10 cellular contexts compared by ENCODE assay signal in genomic region chr5:132283423-132284043, GRCh38. TPM values are rescaled to one million over a fixed set of nuclear protein-coding genes. Genes with fewer than 3 reads are reported as not detected.
DNase-seq lines count a peak whose midpoint lies in the region; ATAC-seq and TF ChIP-seq lines count a peak whose summit lies in the region.
"Had no signal": no experiment of that assay in that cellular context is flagged by ENCODE, and none has a peak within 500 bp of the region (broad histone marks: within the 10 kb centered on the region; RNA-seq: fewer than 3 reads in every experiment).

No MANE protein-coding gene starts in this region.

- POLR2A ChIA-PET in naive thymus-derived CD8-positive, alpha-beta T cell (lab: Charles Lee), result no interaction called here

- H3K4me3 ChIP-seq in SJSA1, result no peak overlapping the region
- no peak overlapping the region for H3K4me3 ChIP-seq in thyroid gland (replicated peaks in 1 of 3)
- H3K4me3 ChIP-seq: BLaER1 had no signal

- no peaks in the 10 kb centered on the region for H3K9me3 Mint-ChIP-seq in naive thymus-derived CD8-positive, alpha-beta T cell
- H3K9me3 Mint-ChIP-seq: IgD-negative memory B cell had no signal

- no peaks in the 10 kb centered on the region for H3K4me1 ChIP-seq in SJSA1 (replicated peaks)
- no peaks in the 10 kb centered on the region for H3K4me1 ChIP-seq in foreskin keratinocyte
- peaks cover 0 to 5% of the 10 kb centered on the region in 2 donors for H3K4me1 ChIP-seq in thyroid gland

- peaks cover 0 to 8% (median 6%) of the 10 kb centered on the region in 5 donors for H3K27me3 Mint-ChIP-seq in naive thymus-derived CD8-positive, alpha-beta T cell

- peaks cover 0 to 2% (median 0%) of the 10 kb centered on the region in 4 donors for H3K4me1 Mint-ChIP-seq in naive thymus-derived CD8-positive, alpha-beta T cell

- DNase-seq in NCI-H524 (lab: John Stamatoyannopoulos, UW), result peak; percentile 28 to 57
- DNase-seq in NCI-H524 treated with DMSO at 0.1 percent for 48 hours (lab: John Stamatoyannopoulos, UW), result no peak
- peak; percentile 54 to 72 for DNase-seq in SJSA1 (ENCODE audit: low read depth in 1 of 2, low spot score in 2 of 2)
- DNase-seq in foreskin keratinocyte, result no peak
- DNase-seq in thyroid gland, result peak; percentile 45 to 47
- DNase-seq in naive thymus-derived CD8-positive, alpha-beta T cell, result no peak
- DNase-seq in hypothalamus (lab: John Stamatoyannopoulos, UW), result no peak
- DNase-seq in HK-2 (ENCODE audit: unreplicated experiment), result no peak

- TF ChIP-seq CTCF in foreskin keratinocyte (conservative IDR thresholded peaks at IDR 0.05) (peak; percentile 58), thyroid gland (IDR thresholded peaks at IDR 0.05) (peak; percentile 11 to 47 (median 32))

- no peak overlapping the region for H3K27ac Mint-ChIP-seq in naive thymus-derived CD8-positive, alpha-beta T cell
- H3K27ac Mint-ChIP-seq: IgD-negative memory B cell had no signal

- H3K9me3 ChIP-seq in SJSA1 (replicated peaks), result no peaks in the 10 kb centered on the region
- no peaks in the 10 kb centered on the region for H3K9me3 ChIP-seq in thyroid gland

- no peak for TF ChIP-seq POLR2A in thyroid gland (IDR thresholded peaks at IDR 0.05)

- peak; percentile 43 for ATAC-seq in foreskin keratinocyte
- ATAC-seq in naive thymus-derived CD8-positive, alpha-beta T cell, result no peak

- H3K27me3 ChIP-seq in SJSA1 (replicated peaks) (no peaks in the 10 kb centered on the region), foreskin keratinocyte (no peaks in the 10 kb centered on the region), thyroid gland (no peaks in the 10 kb centered on the region)
- H3K27me3 ChIP-seq: BLaER1 had no signal

- H3K36me3 Mint-ChIP-seq in naive thymus-derived CD8-positive, alpha-beta T cell, result no peaks in the 10 kb centered on the region

- H3K27ac ChIP-seq in SJSA1, result no peak overlapping the region
- no peak overlapping the region for H3K27ac ChIP-seq in foreskin keratinocyte
- no peak overlapping the region for H3K27ac ChIP-seq in thyroid gland
- H3K27ac ChIP-seq: BLaER1 had no signal

- no peak overlapping the region for H3K4me3 Mint-ChIP-seq in naive thymus-derived CD8-positive, alpha-beta T cell
- H3K4me3 Mint-ChIP-seq: IgD-negative memory B cell had no signal

- 51 to 59% methylated on average over 5 of the region's 5 CpGs for WGBS in thyroid gland, 2 donors

- intact Hi-C loops in thyroid gland (cut with DNase I), result no loop called here

- no peaks in the 10 kb centered on the region for H3K36me3 ChIP-seq in SJSA1
- H3K36me3 ChIP-seq in thyroid gland, result no peaks in the 10 kb centered on the region
- H3K36me3 ChIP-seq: BLaER1 had no signal

RNA-seq across cellular contexts. Expression of gene SLC22A4, which starts 10.7 kb away (rescaled TPM):
- total RNA-seq in SJSA1 (2014; rRNA removed; shearing (Covaris generic)), result 3.8 and 4.4 TPM in 2 replicates
- 1.4 and 1.7 TPM in 2 replicates for total RNA-seq in foreskin keratinocyte
- 0.87 and 1.4 TPM in 2 replicates for polyA plus RNA-seq in foreskin keratinocyte
- under 1 TPM in 2 of 4 donors, not detected in 2; 0.54 to 0.78 TPM for total RNA-seq in thyroid gland
- not detected for total RNA-seq in naive thymus-derived CD8-positive, alpha-beta T cell
- not detected for polyA plus RNA-seq in naive thymus-derived CD8-positive, alpha-beta T cell
- polyA plus RNA-seq: IgD-negative memory B cell had no signal

RNA-seq across cellular contexts. Expression of gene PDLIM4, which starts 26.0 kb away (rescaled TPM):
- total RNA-seq in SJSA1 (2014; rRNA removed; shearing (Covaris generic)), result 52.2 and 94.1 TPM in 2 replicates
- 95.2 and 115 TPM in 2 replicates for total RNA-seq in foreskin keratinocyte
- 162 and 190 TPM in 2 replicates for polyA plus RNA-seq in foreskin keratinocyte
- 10 to 100 TPM in 2 of 4 donors, 1 to 10 TPM in 2; 6.0 to 25.4 (median 13.3) TPM for total RNA-seq in thyroid gland
- total RNA-seq in naive thymus-derived CD8-positive, alpha-beta T cell, result not detected
- not detected for polyA plus RNA-seq in naive thymus-derived CD8-positive, alpha-beta T cell
- polyA plus RNA-seq: IgD-negative memory B cell had no signal

RNA-seq across cellular contexts. Expression of gene P4HA2, which starts 55.9 kb away (rescaled TPM):
- total RNA-seq in SJSA1 (2014; rRNA removed; shearing (Covaris generic)), result 222 and 261 TPM in 2 replicates
- total RNA-seq in foreskin keratinocyte, result 49.9 and 74.4 TPM in 2 replicates
- polyA plus RNA-seq in foreskin keratinocyte, result 36.1 and 51.0 TPM in 2 replicates
- total RNA-seq in thyroid gland, result 10 to 100 TPM; 21.3 to 32.0 (median 29.6) TPM
- not detected for total RNA-seq in naive thymus-derived CD8-positive, alpha-beta T cell
- 1 to 10 TPM in 1 of 3 donors, not detected in 2; 1.2 TPM for polyA plus RNA-seq in naive thymus-derived CD8-positive, alpha-beta T cell

Comparison
In these comparisons a context has a peak if more than half of its experiments do, and no peak if none do; other contexts are left out.
1. DNase-seq: peak in NCI-H524 (2 of 2), SJSA1 (2 of 2) and thyroid gland (2 of 2); none in NCI-H524 treated with DMSO at 0.1 percent for 48 hours (single experiment), foreskin keratinocyte (0 of 2), naive thymus-derived CD8-positive, alpha-beta T cell (0 of 10), hypothalamus (0 of 51) and HK-2 (single experiment).
2. RNA of gene PDLIM4, which starts 26.0 kb away (total RNA-seq): 95.2 to 115 TPM in foreskin keratinocyte, 52.2 to 94.1 TPM in SJSA1 and 6.0 to 25.4 TPM in thyroid gland; not detected in naive thymus-derived CD8-positive, alpha-beta T cell; every median in the first group is over 4 times any median in the second.
3. RNA of gene P4HA2, which starts 55.9 kb away (total RNA-seq): 222 to 261 TPM in SJSA1, 49.9 to 74.4 TPM in foreskin keratinocyte and 21.3 to 32.0 TPM in thyroid gland; not detected in naive thymus-derived CD8-positive, alpha-beta T cell; every median in the first group is over 10 times any median in the second.